In genomic region chr15:88920186-88920891, GRCh38 we compare ENCODE assay signal across 1 cellular context.
TF ChIP-seq lines count a peak whose summit lies in the region.

No MANE protein-coding gene starts in this region.

TF ChIP-seq in K562, 482 proteins besides CTCF, POLR2A, EP300 and RAD21 (continued from another document and continues in another):
- TF ChIP-seq MAFF (IDR thresholded peaks at IDR 0.05; ENCODE audit: low read length) (peak; percentile 60; the same call in 1 of the 2 replicates), POLR2H (tag; IDR thresholded peaks at IDR 0.05; ENCODE audit: low read depth) (peak; percentile 58), GTF2A2 (tag; IDR thresholded peaks at IDR 0.05) (peak; percentile 82), JUN (IDR thresholded peaks at IDR 0.05; ENCODE audit: borderline replicate concordance, low read depth, low read length) (peak; percentile 56; the same call in 1 of the 2 replicates), JUN (CRISPR knock-in tag; IDR thresholded peaks at IDR 0.05; ENCODE audit: borderline replicate concordance) (no peak), ATF6 (CRISPR knock-in tag; IDR thresholded peaks at IDR 0.05) (no peak), TBP (optimal IDR thresholded peaks at IDR 0.05; ENCODE audit: low read depth, low read length) (no peak), ZNF644 (tag; IDR thresholded peaks at IDR 0.05; ENCODE audit: low read depth) (peak; percentile 83; the same call in 1 of the 2 replicates), STAT5B (CRISPR knock-in tag; IDR thresholded peaks at IDR 0.05) (0 out of 2 replicates have a peak, but pooled peaks have one; percentile 41), ZZZ3 (IDR thresholded peaks at IDR 0.05) (no peak), ZNF507 (tag; conservative IDR thresholded peaks at IDR 0.05) (0 out of 2 replicates have a peak, but pooled peaks have one; percentile 24), TEAD1 (CRISPR knock-in tag; IDR thresholded peaks at IDR 0.05) (peak in 1 of 2 experiments; percentile 77; a peak in 1 of 4 replicates), LCOR (CRISPR knock-in tag; IDR thresholded peaks at IDR 0.05) (no peak), PCBP1 (IDR thresholded peaks at IDR 0.05; ENCODE audit: low read depth, low read length, poor library complexity, severe bottlenecking) (no peak), PTRF (tag; IDR thresholded peaks at IDR 0.05) (peak; percentile 93), ZNF398 (CRISPR knock-in tag; IDR thresholded peaks at IDR 0.05) (0 out of 2 replicates have a peak, but pooled peaks have one; percentile 37), FOSL1 (tag; conservative IDR thresholded peaks at IDR 0.05) (no peak; the same call in 1 of the 2 replicates), CEBPB (tag; IDR thresholded peaks at IDR 0.05) (no peak), TRIM24 (IDR thresholded peaks at IDR 0.05) (peak in 1 of 2 experiments; percentile 39; a peak in 2 of 4 replicates), TEAD4 (IDR thresholded peaks at IDR 0.05; ENCODE audit: low read length) (no peak), TEAD4 (CRISPR knock-in tag; IDR thresholded peaks at IDR 0.05; ENCODE audit: borderline replicate concordance) (no peak), NEUROD1 (IDR thresholded peaks at IDR 0.05; ENCODE audit: borderline replicate concordance, low read depth, low read length, partially characterized antibody) (no peak), NR2C1 (IDR thresholded peaks at IDR 0.05) (no peak), NR2C1 (tag; IDR thresholded peaks at IDR 0.05) (peak; percentile 90), ZNF518B (CRISPR knock-in tag; IDR thresholded peaks at IDR 0.05) (no peak), HMG20A (CRISPR knock-in tag; conservative IDR thresholded peaks at IDR 0.05) (no peak), ELF2 (CRISPR knock-in tag; IDR thresholded peaks at IDR 0.05) (no peak), ATF3 (IDR thresholded peaks at IDR 0.05) (no peak; the same call in 1 of the 2 replicates), ATF3 (CRISPR knock-in tag; conservative IDR thresholded peaks at IDR 0.05) (no peak), TCF3 (CRISPR knock-in tag; IDR thresholded peaks at IDR 0.05) (peak; percentile 12; the same call in 1 of the 2 replicates), PML (IDR thresholded peaks at IDR 0.05; ENCODE audit: low read length) (no peak), CSDE1 (IDR thresholded peaks at IDR 0.05) (no peak), ETS1 (conservative IDR thresholded peaks at IDR 0.05; ENCODE audit: control insufficient read depth, low read depth, low read length) (no peak), DIDO1 (tag; IDR thresholded peaks at IDR 0.05; ENCODE audit: low read depth) (peak; percentile 83), ZEB2 (IDR thresholded peaks at IDR 0.05) (no peak), NCOA6 (IDR thresholded peaks at IDR 0.05) (no peak), MEF2A (IDR thresholded peaks at IDR 0.05; ENCODE audit: control insufficient read depth, low read depth, low read length) (no peak), PTTG1 (tag; IDR thresholded peaks at IDR 0.05; ENCODE audit: low read depth) (peak; percentile 90), ZBTB11 (CRISPR knock-in tag; IDR thresholded peaks at IDR 0.05) (peak in 1 of 3 experiments; percentile 61; a peak in 2 of 6 replicates), ZNF431 (CRISPR knock-in tag; IDR thresholded peaks at IDR 0.05) (no peak), SAFB2 (IDR thresholded peaks at IDR 0.05; ENCODE audit: borderline replicate concordance, low read depth, low read length, severe bottlenecking) (no peak), FOXJ2 (tag; IDR thresholded peaks at IDR 0.05) (no peak), ID3 (CRISPR knock-in tag; IDR thresholded peaks at IDR 0.05) (peak; percentile 40; the same call in 1 of the 2 replicates), ID3 (tag; IDR thresholded peaks at IDR 0.05) (peak; percentile 89), BRD9 (IDR thresholded peaks at IDR 0.05; ENCODE audit: low read depth, partially characterized antibody) (peak; percentile 50), U2AF1 (optimal IDR thresholded peaks at IDR 0.05; ENCODE audit: low read depth, low read length) (no peak)
